Comparison of ENCODE assay signal across 16 cellular contexts in the genomic region with DNA sequence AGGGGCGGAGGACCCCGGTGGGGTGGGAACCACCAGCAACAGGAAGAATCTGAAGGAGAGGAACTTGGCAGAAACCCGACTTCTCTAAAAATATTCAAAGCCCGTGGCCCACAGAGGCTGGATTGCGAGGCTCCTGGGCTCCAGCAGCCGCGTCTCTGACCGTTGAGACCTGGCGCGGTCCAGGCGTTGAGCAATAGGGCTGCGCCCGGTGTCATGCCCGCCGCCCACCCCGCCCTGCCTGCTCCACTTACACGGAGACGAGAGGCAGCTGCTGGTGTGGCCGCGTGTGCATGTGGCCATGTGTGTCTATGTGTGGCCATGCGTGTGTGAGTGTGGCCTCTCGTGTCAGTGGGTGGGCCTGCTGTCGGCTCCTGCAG.
DNase-seq lines count a peak whose midpoint lies in the region; ATAC-seq, FAIRE-seq and TF ChIP-seq lines count a peak whose summit lies in the region.
"Had no signal": no experiment of that assay in that cellular context is flagged by ENCODE, and none has a peak within 500 bp of the region (broad histone marks: within the 10 kb centered on the region; RNA-seq: fewer than 3 reads in every experiment).

No MANE protein-coding gene starts in this region.

- H3K27me3 Mint-ChIP-seq in activated T-cell treated with anti-CD3 and anti-CD28 coated beads, Interleukin-2, amount 50 U/mL, for 24 hours = peaks cover 8% of the 10 kb centered on the region
- H3K27me3 Mint-ChIP-seq in activated T-cell treated with anti-CD3 and anti-CD28 coated beads, Interleukin-2, amount 50 U/mL, for 72 hours (ENCODE audit: low read depth) = peaks cover 30% of the 10 kb centered on the region
- H3K27me3 Mint-ChIP-seq: activated naive CD8-positive, alpha-beta T cell had no signal

- no peak for ATAC-seq in activated T-cell treated with anti-CD3 and anti-CD28 coated beads, Interleukin-2, amount 50 U/mL, for 72 hours (replicated peaks in 1 of 2)
- ATAC-seq in gastroesophageal sphincter = peak; percentile 23
- ATAC-seq in foreskin keratinocyte = no peak
- ATAC-seq: activated CD4-positive, alpha-beta T cell treated with anti-CD3 and anti-CD28 coated beads for 36 hours; effector memory CD8-positive, alpha-beta T cell had no signal

- H3K9me3 ChIP-seq in gastroesophageal sphincter = no peaks in the 10 kb centered on the region
- H3K9me3 ChIP-seq: Peyer's patch, thoracic aorta had no signal

- no peaks in the 10 kb centered on the region for H3K36me3 ChIP-seq in gastroesophageal sphincter
- H3K36me3 ChIP-seq: Peyer's patch, thoracic aorta had no signal

- H3K27ac Mint-ChIP-seq in activated T-cell treated with anti-CD3 and anti-CD28 coated beads, Interleukin-2, amount 50 U/mL, for 24 hours = no peak overlapping the region
- H3K27ac Mint-ChIP-seq in activated T-cell treated with anti-CD3 and anti-CD28 coated beads, Interleukin-2, amount 50 U/mL, for 72 hours = no peak overlapping the region
- H3K27ac Mint-ChIP-seq: activated CD4-positive, alpha-beta T cell treated with anti-CD3 and anti-CD28 coated beads for 36 hours; activated naive CD8-positive, alpha-beta T cell; effector memory CD8-positive, alpha-beta T cell; T-helper 1 cell treated with Interleukin-12 subunit alpha and Interleukin-12 subunit beta and Interleukin-4 antibody, amounts not matched to agents 30 μg/mL and 1 μg/mL, for 36 hours had no signal

- H3K27me3 ChIP-seq in gastroesophageal sphincter (peaks cover 38% of the 10 kb centered on the region), foreskin keratinocyte (no peaks in the 10 kb centered on the region)
- H3K27me3 ChIP-seq: Peyer's patch had no signal

- DNase-seq in activated T-cell treated with anti-CD3 and anti-CD28 coated beads, Interleukin-2, amount 50 U/mL, for 24 hours = peak; percentile 29
- DNase-seq in activated T-cell treated with anti-CD3 and anti-CD28 coated beads, Interleukin-2, amount 50 U/mL, for 72 hours = no peak
- DNase-seq in midbrain (lab: John Stamatoyannopoulos, UW) = peak; percentile 2
- no peak for DNase-seq in COLO668 (lab: John Stamatoyannopoulos, UW; ENCODE audit: unreplicated experiment)
- DNase-seq in NCI-H446 treated with DMSO at 0.1 percent for 48 hours (lab: John Stamatoyannopoulos, UW) = no peak
- no peak for DNase-seq in urothelium cell line (ENCODE audit: low spot score)
- no peak for DNase-seq in foreskin keratinocyte
- DNase-seq: 8988T; activated CD4-positive, alpha-beta T cell treated with anti-CD3 and anti-CD28 coated beads for 36 hours; effector memory CD8-positive, alpha-beta T cell; NCI-H1105 had no signal

- no CpG with 5 or more reads among the region's 23 CpGs for WGBS in gastroesophageal sphincter (ENCODE audit: low coverage in 1 of 2), 2 donors

- TF ChIP-seq CTCF in gastroesophageal sphincter (IDR thresholded peaks at IDR 0.05) (no peak), foreskin keratinocyte (conservative IDR thresholded peaks at IDR 0.05) (no peak)

- H3K4me3 Mint-ChIP-seq in activated T-cell treated with anti-CD3 and anti-CD28 coated beads, Interleukin-2, amount 50 U/mL, for 24 hours = no peak overlapping the region
- H3K4me3 Mint-ChIP-seq in activated T-cell treated with anti-CD3 and anti-CD28 coated beads, Interleukin-2, amount 50 U/mL, for 72 hours = no peak overlapping the region
- H3K4me3 Mint-ChIP-seq: activated CD4-positive, alpha-beta T cell treated with anti-CD3 and anti-CD28 coated beads for 36 hours; activated naive CD8-positive, alpha-beta T cell; effector memory CD8-positive, alpha-beta T cell; T-helper 1 cell treated with Interleukin-12 subunit alpha and Interleukin-12 subunit beta and Interleukin-4 antibody, amounts not matched to agents 30 μg/mL and 1 μg/mL, for 36 hours had no signal

- H3K4me1 ChIP-seq in gastroesophageal sphincter = peaks cover 0 to 9% (median 2%) of the 10 kb centered on the region in 3 donors
- no peaks in the 10 kb centered on the region for H3K4me1 ChIP-seq in foreskin keratinocyte

- no peak for FAIRE-seq in urothelium cell line (lab: Jason Lieb, UNC)

- TF ChIP-seq EP300 in gastroesophageal sphincter (IDR thresholded peaks at IDR 0.05) = no peak

- no peaks in the 10 kb centered on the region for H3K36me3 Mint-ChIP-seq in activated T-cell treated with anti-CD3 and anti-CD28 coated beads, Interleukin-2, amount 50 U/mL, for 24 hours (ENCODE audit: low read depth)
- H3K36me3 Mint-ChIP-seq in activated T-cell treated with anti-CD3 and anti-CD28 coated beads, Interleukin-2, amount 50 U/mL, for 72 hours (ENCODE audit: insufficient read depth in 2 of 2) = no peaks in the 10 kb centered on the region
- H3K36me3 Mint-ChIP-seq: activated naive CD8-positive, alpha-beta T cell had no signal

- H3K4me3 ChIP-seq in gastroesophageal sphincter = no peak overlapping the region
- H3K4me3 ChIP-seq: Peyer's patch, thoracic aorta had no signal

- TF ChIP-seq POLR2A in gastroesophageal sphincter (IDR thresholded peaks at IDR 0.05) = no peak

- H3K9me3 Mint-ChIP-seq in activated T-cell treated with anti-CD3 and anti-CD28 coated beads, Interleukin-2, amount 50 U/mL, for 24 hours = no peaks in the 10 kb centered on the region
- H3K9me3 Mint-ChIP-seq in activated T-cell treated with anti-CD3 and anti-CD28 coated beads, Interleukin-2, amount 50 U/mL, for 72 hours = no peaks in the 10 kb centered on the region
- H3K9me3 Mint-ChIP-seq: effector memory CD8-positive, alpha-beta T cell; T-helper 1 cell treated with Interleukin-12 subunit alpha and Interleukin-12 subunit beta and Interleukin-4 antibody, amounts not matched to agents 30 μg/mL and 1 μg/mL, for 36 hours had no signal

- H3K4me1 Mint-ChIP-seq in activated T-cell treated with anti-CD3 and anti-CD28 coated beads, Interleukin-2, amount 50 U/mL, for 24 hours (ENCODE audit: low read depth) = peaks cover 55% of the 10 kb centered on the region
- peaks cover 58% of the 10 kb centered on the region for H3K4me1 Mint-ChIP-seq in activated T-cell treated with anti-CD3 and anti-CD28 coated beads, Interleukin-2, amount 50 U/mL, for 72 hours (ENCODE audit: low read depth)

- no peak overlapping the region for H3K27ac ChIP-seq in gastroesophageal sphincter
- H3K27ac ChIP-seq in foreskin keratinocyte = no peak overlapping the region
- H3K27ac ChIP-seq: Peyer's patch, thoracic aorta had no signal

Comparison
In these comparisons a context has a peak if more than half of its experiments do, and no peak if none do; other contexts are left out.
1. DNase-seq: peak in activated T-cell treated with anti-CD3 and anti-CD28 coated beads, Interleukin-2, amount 50 U/mL, for 24 hours (single experiment) and midbrain (single experiment); none in activated T-cell treated with anti-CD3 and anti-CD28 coated beads, Interleukin-2, amount 50 U/mL, for 72 hours (0 of 2), COLO668 (single experiment), NCI-H446 treated with DMSO at 0.1 percent for 48 hours (single experiment), urothelium cell line (single experiment) and foreskin keratinocyte (0 of 2).